20 cellular contexts compared by ENCODE assay signal in genomic region chr12:80045594-80045993, GRCh38. TPM values are rescaled to one million over a fixed set of nuclear protein-coding genes. Genes with fewer than 3 reads are reported as not detected.
DNase-seq lines count a peak whose midpoint lies in the region; ATAC-seq, FAIRE-seq and TF ChIP-seq lines count a peak whose summit lies in the region.
"Had no signal": no experiment of that assay in that cellular context is flagged by ENCODE, and none has a peak within 500 bp of the region (broad histone marks: within the 10 kb centered on the region; RNA-seq: fewer than 3 reads in every experiment).

No MANE protein-coding gene starts in this region.

- H3K27ac Mint-ChIP-seq in HFFc6 (peak overlapping the region; percentile 94; the same call in 1 of the 2 replicates), astrocyte (ENCODE audit: unreplicated experiment) (peak overlapping the region; percentile 26)
- H3K27ac Mint-ChIP-seq: activated T-cell treated with anti-CD3 and anti-CD28 coated beads, Interleukin-2, amount 50 U/mL, for 24 hours; stimulated activated naive B cell treated with anti-CD40 and anti-IgM and Interleukin-4, amounts not matched to agents 10 μg/mL and 1 μg/mL and 100 μg/mL, for 72 hours had no signal

- H3K27me3 ChIP-seq in ACC112 (ENCODE audit: insufficient read depth, low read length) (no peaks in the 10 kb centered on the region), astrocyte (ENCODE audit: insufficient read depth, low read length) (no peaks in the 10 kb centered on the region)
- H3K27me3 ChIP-seq: SJSA1 had no signal

- H3K4me3 ChIP-seq in ACC112 (ENCODE audit: low read depth, low read length), result peak overlapping the region; percentile 43; the same call in 1 of the 2 replicates
- H3K4me3 ChIP-seq in astrocyte (ENCODE audit: insufficient read depth, low read depth, low read length), result no peak overlapping the region
- H3K4me3 ChIP-seq in fibroblast of villous mesenchyme (ENCODE audit: low read depth, low read length), result no peak overlapping the region
- H3K4me3 ChIP-seq: A549, mucosa of descending colon, SJSA1 had no signal

- H3K4me3 Mint-ChIP-seq in HFFc6 (peak overlapping the region; percentile 79), astrocyte (ENCODE audit: unreplicated experiment) (no peak overlapping the region)
- H3K4me3 Mint-ChIP-seq: activated T-cell treated with anti-CD3 and anti-CD28 coated beads, Interleukin-2, amount 50 U/mL, for 24 hours; stimulated activated naive B cell treated with anti-CD40 and anti-IgM and Interleukin-4, amounts not matched to agents 10 μg/mL and 1 μg/mL and 100 μg/mL, for 72 hours had no signal

- H3K79me2 ChIP-seq in ACC112 (ENCODE audit: control insufficient read depth, insufficient read depth, low read length, unreplicated experiment) (no peaks in the 10 kb centered on the region), astrocyte (ENCODE audit: insufficient read depth, low read length) (no peaks in the 10 kb centered on the region)

- H3K27ac ChIP-seq in ACC112 (ENCODE audit: low read depth, low read length) (peak overlapping the region; percentile 65), astrocyte (ENCODE audit: low read depth, low read length) (peak overlapping the region; percentile 91)
- H3K27ac ChIP-seq: A549 had no signal

- peaks cover 36% of the 10 kb centered on the region for H3K4me1 ChIP-seq in ACC112 (ENCODE audit: control insufficient read depth, insufficient read depth, low read length, unreplicated experiment)
- peaks cover 28% of the 10 kb centered on the region for H3K4me1 ChIP-seq in astrocyte (ENCODE audit: insufficient read depth, low read length)
- H3K4me1 ChIP-seq: A549 had no signal

- TF ChIP-seq CTCF in HFFc6 (IDR thresholded peaks at IDR 0.05) (no peak), astrocyte (IDR thresholded peaks at IDR 0.05; ENCODE audit: insufficient read depth, low read depth, low read length) (no peak), fibroblast of villous mesenchyme (IDR thresholded peaks at IDR 0.05; ENCODE audit: insufficient read depth, low read depth, low read length) (no peak)

- H3K9ac ChIP-seq in astrocyte (ENCODE audit: low read length), result no peak overlapping the region

- H4K20me1 ChIP-seq in astrocyte (ENCODE audit: insufficient read depth, low read length), result no peaks in the 10 kb centered on the region

- H2AFZ ChIP-seq in ACC112 (ENCODE audit: low read length, unreplicated experiment) (no peak overlapping the region), astrocyte (ENCODE audit: low read depth, low read length) (no peak overlapping the region)

- no peak for FAIRE-seq in astrocyte (lab: Jason Lieb, UNC)
- FAIRE-seq: A549, GM18507, GM19239 had no signal

- DNase-seq in HFFc6 (peak; percentile 79), astrocyte (ENCODE audit: low read depth) (peak; percentile 88), fibroblast of villous mesenchyme (ENCODE audit: low read depth) (peak; percentile 43), SKM-1 treated with dmso at 0.1 percent for 144 hours (lab: John Stamatoyannopoulos, UW; ENCODE audit: unreplicated experiment) (no peak), NCI-H1694 (lab: John Stamatoyannopoulos, UW) (no peak)
- DNase-seq in stimulated activated CD4-positive, alpha-beta T cell treated with anti-CD3 and anti-CD28 coated beads, Interleukin-2, amount 100 ng/mL, for 48 hours, result no peak
- DNase-seq: activated CD4-positive, alpha-beta T cell treated with anti-CD3 and anti-CD28 coated beads, Interleukin-2, amount 50 U/mL, for 4 hours; activated T-cell treated with anti-CD3 and anti-CD28 coated beads, Interleukin-2, amount 50 U/mL, for 24 hours; hypothalamus; mucosa of descending colon; NCI-H1417 treated with DMSO at 0.1 percent for 48 hours; NCI-H446; occipital lobe; stimulated activated naive B cell treated with anti-CD40 and anti-IgM and Interleukin-4, amounts not matched to agents 10 μg/mL and 1 μg/mL and 100 μg/mL, for 72 hours had no signal

- no peaks in the 10 kb centered on the region for H3K27me3 Mint-ChIP-seq in HFFc6 (ENCODE audit: insufficient read depth)
- no peaks in the 10 kb centered on the region for H3K27me3 Mint-ChIP-seq in astrocyte (ENCODE audit: low read depth, unreplicated experiment)
- H3K27me3 Mint-ChIP-seq: activated T-cell treated with anti-CD3 and anti-CD28 coated beads, Interleukin-2, amount 50 U/mL, for 24 hours; stimulated activated naive B cell treated with anti-CD40 and anti-IgM and Interleukin-4, amounts not matched to agents 10 μg/mL and 1 μg/mL and 100 μg/mL, for 72 hours had no signal

- no peak for ATAC-seq in HG03520 (IDR thresholded peaks at IDR 0.05; ENCODE audit: unreplicated experiment)
- ATAC-seq: A549; mucosa of descending colon; stimulated activated naive B cell treated with anti-CD40 and anti-IgM and Interleukin-4, amounts not matched to agents 10 μg/mL and 1 μg/mL and 100 μg/mL, for 72 hours had no signal

- H3K9me3 ChIP-seq in astrocyte (ENCODE audit: insufficient read depth, low read depth, low read length), result no peaks in the 10 kb centered on the region
- H3K9me3 ChIP-seq: A549, mucosa of descending colon, SJSA1 had no signal

- H3K36me3 ChIP-seq in ACC112 (ENCODE audit: insufficient read depth, low read length), result no peaks in the 10 kb centered on the region
- no peaks in the 10 kb centered on the region for H3K36me3 ChIP-seq in astrocyte (ENCODE audit: insufficient read depth, low read length)
- H3K36me3 ChIP-seq: SJSA1 had no signal

- peak overlapping the region; percentile 54 for H3K4me2 ChIP-seq in astrocyte (ENCODE audit: low read length)
- H3K4me2 ChIP-seq: A549 had no signal

- H3K9me3 Mint-ChIP-seq in HFFc6 (no peaks in the 10 kb centered on the region), astrocyte (ENCODE audit: unreplicated experiment) (no peaks in the 10 kb centered on the region)
- H3K9me3 Mint-ChIP-seq: activated T-cell treated with anti-CD3 and anti-CD28 coated beads, Interleukin-2, amount 50 U/mL, for 24 hours; stimulated activated naive B cell treated with anti-CD40 and anti-IgM and Interleukin-4, amounts not matched to agents 10 μg/mL and 1 μg/mL and 100 μg/mL, for 72 hours had no signal

- H3K4me1 Mint-ChIP-seq in HFFc6 (ENCODE audit: low read depth) (peaks cover 72% of the 10 kb centered on the region), astrocyte (ENCODE audit: low read depth, unreplicated experiment) (peaks cover 34% of the 10 kb centered on the region)
- H3K4me1 Mint-ChIP-seq: stimulated activated naive B cell treated with anti-CD40 and anti-IgM and Interleukin-4, amounts not matched to agents 10 μg/mL and 1 μg/mL and 100 μg/mL, for 72 hours had no signal

- peaks cover 24% of the 10 kb centered on the region for H3K36me3 Mint-ChIP-seq in HFFc6 (ENCODE audit: low read depth)
- no peaks in the 10 kb centered on the region for H3K36me3 Mint-ChIP-seq in astrocyte (ENCODE audit: low read depth, unreplicated experiment)
- H3K36me3 Mint-ChIP-seq: stimulated activated naive B cell treated with anti-CD40 and anti-IgM and Interleukin-4, amounts not matched to agents 10 μg/mL and 1 μg/mL and 100 μg/mL, for 72 hours had no signal

RNA-seq across cellular contexts. Expression of gene OTOGL, which starts 53.7 kb away (rescaled TPM):
- total RNA-seq in HFFc6 (2021; fragmentation: NEBNext Ultra II Directional; extraction: Animal tissue kit (Norgen Biotek cat#: 25700)), result under 1 TPM; 0.12 to 0.32 (median 0.20) TPM
- total RNA-seq in astrocyte (0.16 and 0.53 TPM in 2 replicates), fibroblast of villous mesenchyme (under 0.01 TPM in 2 replicates)

Comparison
In these comparisons a context has a peak if more than half of its experiments do, and no peak if none do; other contexts are left out.
1. DNase-seq: peak in HFFc6 (single experiment), astrocyte (single experiment) and fibroblast of villous mesenchyme (single experiment); none in stimulated activated CD4-positive, alpha-beta T cell treated with anti-CD3 and anti-CD28 coated beads, Interleukin-2, amount 100 ng/mL, for 48 hours (0 of 2), SKM-1 treated with dmso at 0.1 percent for 144 hours (single experiment) and NCI-H1694 (single experiment).